ENCODE assay signal across 8 cellular contexts in genomic region chr14:67837011-67837624, GRCh38. TPM values are rescaled to one million over a fixed set of nuclear protein-coding genes. Genes with fewer than 3 reads are reported as not detected.
DNase-seq lines count a peak whose midpoint lies in the region; ATAC-seq, FAIRE-seq and TF ChIP-seq lines count a peak whose summit lies in the region.

No MANE protein-coding gene starts in this region.

- H3K9me1 ChIP-seq in K562 (ENCODE audit: control insufficient read depth, insufficient read depth, low read length), result no peaks in the 10 kb centered on the region

- H3K9me3 Mint-ChIP-seq in IgD-negative memory B cell, result no peaks in the 10 kb centered on the region

- H3K27ac ChIP-seq in K562 (ENCODE audit: extremely low read depth, low read depth, low read length), result no peak overlapping the region

- H3K4me1 ChIP-seq in K562 (replicated peaks in 1 of 2; ENCODE audit: control insufficient read depth in 2 of 2, insufficient read depth in 2 of 2, low read length in 2 of 2), result no peaks in the 10 kb centered on the region

- TF ChIP-seq EP300 in K562 (IDR thresholded peaks at IDR 0.05; ENCODE audit: low read length), result no peak

- H3K79me2 ChIP-seq in K562 (ENCODE audit: control insufficient read depth, insufficient read depth, low read length), result no peaks in the 10 kb centered on the region

- peak; percentile 24 to 57 for DNase-seq in NCI-H2081 (lab: John Stamatoyannopoulos, UW)
- no peak for DNase-seq in NCI-H2081 treated with DMSO at 0.1 percent for 48 hours (lab: John Stamatoyannopoulos, UW)
- DNase-seq in RKO (ENCODE audit: low spot score), result peak; percentile 75
- peak; percentile 15 to 67 (median 18) for DNase-seq in K562 (ENCODE audit: extremely low read depth in 1 of 4, low spot score in 3 of 4)
- DNase-seq in kidney glomerular epithelial cell (lab: John Stamatoyannopoulos, UW), result peak; percentile 75
- peak; percentile 61 for DNase-seq in stromal cell of bone marrow (ENCODE audit: low read depth)
- DNase-seq in AG08396 (ENCODE audit: low spot score), result no peak

- H3K4me1 Mint-ChIP-seq in IgD-negative memory B cell, result peaks cover 2 to 5% (median 3%) of the 10 kb centered on the region in 3 donors

- H3K9me3 ChIP-seq in K562 (replicated peaks; ENCODE audit: control insufficient read depth, insufficient read depth, low read depth, low read length), result no peaks in the 10 kb centered on the region

- FAIRE-seq in K562 (lab: Jason Lieb, UNC), result peak; percentile 78

- H3K4me3 ChIP-seq in K562, result no peak overlapping the region

- H2AFZ ChIP-seq in K562 (ENCODE audit: low read depth, low read length), result no peak overlapping the region

- WGBS in K562 (ENCODE audit: insufficient coverage, low coverage, missing lambda C conversion rate), result 0% methylated on average over 2 of the region's 2 CpGs

- no peak overlapping the region for H3K4me2 ChIP-seq in K562 (ENCODE audit: insufficient read depth, low read length)

- peak; percentile 52 to 71 (median 58) for TF ChIP-seq CTCF in K562 (IDR thresholded peaks at IDR 0.05 in 2 of 3, conservative IDR thresholded peaks at IDR 0.05 in 1 of 3; ENCODE audit: insufficient read depth in 2 of 3, low read depth in 1 of 3, low read length in 3 of 3)

- TF ChIP-seq RAD21 in K562 (CRISPR knock-in tag; conservative IDR thresholded peaks at IDR 0.05 in 1 of 2, IDR thresholded peaks at IDR 0.05 in 1 of 2), result peak; percentile 67 to 76

- intact Hi-C loops in K562 (cut with micrococcal nuclease), result no loop called here

- H3K9ac ChIP-seq in K562 (ENCODE audit: insufficient read depth in 1 of 2, low read depth in 2 of 2, low read length in 2 of 2), result no peak overlapping the region

- no peaks in the 10 kb centered on the region for H3K27me3 Mint-ChIP-seq in IgD-negative memory B cell

- H3K27me3 ChIP-seq in K562 (ENCODE audit: control insufficient read depth in 2 of 2, insufficient read depth in 2 of 2, low read length in 2 of 2), result no peaks in the 10 kb centered on the region

- peak overlapping the region; percentile 14 to 29 (median 22) for H3K27ac Mint-ChIP-seq in IgD-negative memory B cell

- H4K20me1 ChIP-seq in K562 (replicated peaks; ENCODE audit: control insufficient read depth, insufficient read depth, low read length), result no peaks in the 10 kb centered on the region

- peaks cover 16% of the 10 kb centered on the region; the same call in 1 of the 3 replicates for H3K36me3 ChIP-seq in K562 (ENCODE audit: control insufficient read depth, insufficient read depth, low read length)

- peak; percentile 62; the same call in 2 of the 3 replicates for ATAC-seq in K562

- in situ Hi-C loops in K562 (cut with MboI), result no loop called here

- POLR2A ChIA-PET in K562 (lab: Yijun Ruan, JAX), result no interaction called here

- no peak for TF ChIP-seq POLR2A in K562 (conservative IDR thresholded peaks at IDR 0.05)

- no peaks in the 10 kb centered on the region for H3K36me3 Mint-ChIP-seq in IgD-negative memory B cell

- BruUV-seq in K562 (replicated peaks; lab: Mats Ljungman, UMichigan), result no TSS peak

- CTCF ChIA-PET in K562 (lab: Yijun Ruan, JAX; ENCODE audit: low intra/inter-chr PET ratio), result interaction anchor here (0.6 to 1.2 kb wide), 2 partner anchors 8 to 980 kb away, joined by 4 read pairs; no protein-coding TSS in a partner anchor

- no peak overlapping the region for H3K4me3 Mint-ChIP-seq in IgD-negative memory B cell

TF ChIP-seq in K562, 482 proteins besides CTCF, POLR2A, EP300 and RAD21 (continues in another document):
- no peak for TF ChIP-seq ZBTB7A (IDR thresholded peaks at IDR 0.05; ENCODE audit: borderline replicate concordance, control insufficient read depth, low read depth, low read length)
- no peak for TF ChIP-seq REST (CRISPR knock-in tag; IDR thresholded peaks at IDR 0.05; ENCODE audit: low read depth)
- no peak for TF ChIP-seq HMG20B (CRISPR knock-in tag; IDR thresholded peaks at IDR 0.05)
- 0 out of 2 replicates have a peak, but pooled peaks have one; percentile 53 for TF ChIP-seq ZNF766 (CRISPR knock-in tag; conservative IDR thresholded peaks at IDR 0.05)
- no peak for TF ChIP-seq E2F8 (IDR thresholded peaks at IDR 0.05; ENCODE audit: low read depth, partially characterized antibody)

RNA-seq across cellular contexts. Expression of gene RAD51B, which starts 17.5 kb away (rescaled TPM):
- polyA plus RNA-seq in IgD-negative memory B cell, result 24.9 TPM
- total RNA-seq in K562 (2011; cell fraction: chromatin; rRNA removed; ENCODE audit: low replicate concordance), result 74.7 and 170 TPM in 2 replicates
- 33.0 and 48.6 TPM in 2 replicates for total RNA-seq in K562 (2011; cell fraction: nucleolus; rRNA removed)
- total RNA-seq in K562 (2011; cell fraction: nucleoplasm; rRNA removed), result 59.4 and 73.9 TPM in 2 replicates
- total RNA-seq in K562 (2014; rRNA removed), result 7.1 and 11.3 TPM in 2 replicates
- 17.3 and 21.3 TPM in 2 replicates for total RNA-seq in K562 (2014; rRNA removed; fragmentation: Illumina TruSeq; extraction: Trizol)
- total RNA-seq in K562 (2015; rRNA removed; fragmentation: Illumina TruSeq; extraction: Trizol), result 9.4 and 10.1 TPM in 2 replicates
- 12.9 and 16.9 TPM in 2 replicates for total RNA-seq in K562 (2021)
- 13.3 and 16.3 TPM in 2 replicates for polyA plus RNA-seq in K562 (2011; rRNA removed)
- polyA plus RNA-seq in K562 (2011; cell fraction: cytosol; rRNA removed), result 6.0 and 7.1 TPM in 2 replicates
- polyA plus RNA-seq in K562 (2011; cell fraction: nucleus; rRNA removed), result 13.2 and 16.7 TPM in 2 replicates
- 7.3 and 9.2 TPM in 2 replicates for polyA plus RNA-seq in K562 (2012)
- 6.7 and 8.6 TPM in 2 replicates for polyA plus RNA-seq in K562 (2014; fragmentation: Illumina TruSeq; extraction: Trizol)
- polyA plus RNA-seq in K562 (2014; fragmentation: Nextera tagmentation; extraction: Ambion mirVana), result 10 to 100 TPM; 10.8 to 14.1 TPM
- polyA plus RNA-seq in K562 (2014; rRNA removed), result 6.3 and 8.5 TPM in 2 replicates
- polyA minus RNA-seq in K562 (2011; rRNA and poly(A)+ RNA removed), result 47.3 and 48.0 TPM in 2 replicates
- polyA minus RNA-seq in K562 (2011; cell fraction: cytosol; rRNA and poly(A)+ RNA removed), result 5.7 and 7.6 TPM in 2 replicates
- polyA minus RNA-seq in K562 (2011; cell fraction: nucleus; rRNA and poly(A)+ RNA removed), result 51.7 and 95.7 TPM in 2 replicates

RNA-seq across cellular contexts. Expression of gene ZFYVE26, which starts 20.7 kb away (rescaled TPM):
- polyA plus RNA-seq in IgD-negative memory B cell, result 3.7 TPM
- total RNA-seq in K562 (2011; cell fraction: chromatin; rRNA removed; ENCODE audit: low replicate concordance), result 58.5 and 63.6 TPM in 2 replicates
- total RNA-seq in K562 (2011; cell fraction: nucleolus; rRNA removed), result 27.8 and 27.9 TPM in 2 replicates
- total RNA-seq in K562 (2011; cell fraction: nucleoplasm; rRNA removed), result 34.8 and 36.8 TPM in 2 replicates
- 5.4 and 6.4 TPM in 2 replicates for total RNA-seq in K562 (2014; rRNA removed)
- total RNA-seq in K562 (2014; rRNA removed; fragmentation: Illumina TruSeq; extraction: Trizol), result 4.9 and 6.0 TPM in 2 replicates
- total RNA-seq in K562 (2015; rRNA removed; fragmentation: Illumina TruSeq; extraction: Trizol), result 5.2 and 6.7 TPM in 2 replicates
- total RNA-seq in K562 (2021), result 7.1 and 9.1 TPM in 2 replicates
- 6.5 and 6.7 TPM in 2 replicates for polyA plus RNA-seq in K562 (2011; rRNA removed)
- 3.8 and 4.3 TPM in 2 replicates for polyA plus RNA-seq in K562 (2011; cell fraction: cytosol; rRNA removed)
- 14.0 and 22.3 TPM in 2 replicates for polyA plus RNA-seq in K562 (2011; cell fraction: nucleus; rRNA removed)
- 3.7 and 5.7 TPM in 2 replicates for polyA plus RNA-seq in K562 (2012)
- polyA plus RNA-seq in K562 (2014; fragmentation: Illumina TruSeq; extraction: Trizol), result 4.5 and 4.6 TPM in 2 replicates
- under 1 TPM; 0.32 to 0.48 TPM for polyA plus RNA-seq in K562 (2014; fragmentation: Nextera tagmentation; extraction: Ambion mirVana)
- polyA plus RNA-seq in K562 (2014; rRNA removed), result 2.9 and 5.9 TPM in 2 replicates
- 17.7 and 21.9 TPM in 2 replicates for polyA minus RNA-seq in K562 (2011; rRNA and poly(A)+ RNA removed)
- 5.2 and 10.4 TPM in 2 replicates for polyA minus RNA-seq in K562 (2011; cell fraction: cytosol; rRNA and poly(A)+ RNA removed)
- 16.6 and 27.3 TPM in 2 replicates for polyA minus RNA-seq in K562 (2011; cell fraction: nucleus; rRNA and poly(A)+ RNA removed)

Comparison
In these comparisons a context has a peak if more than half of its experiments do, and no peak if none do; other contexts are left out.
1. DNase-seq: peak in NCI-H2081 (2 of 2), RKO (single experiment), K562 (4 of 4), kidney glomerular epithelial cell (single experiment) and stromal cell of bone marrow (single experiment); none in NCI-H2081 treated with DMSO at 0.1 percent for 48 hours (single experiment) and AG08396 (single experiment).